1 cellular context compared by ENCODE assay signal in genomic region chr1:173269490-173270230, GRCh38.
TF ChIP-seq lines count a peak whose summit lies in the region.

No MANE protein-coding gene starts in this region.

TF ChIP-seq in K562, 482 proteins besides CTCF, POLR2A, EP300 and RAD21 (continued from another document and continues in another):
- TF ChIP-seq PCBP2 (IDR thresholded peaks at IDR 0.05; ENCODE audit: low read depth, low read length, poor library complexity, severe bottlenecking), result no peak
- TF ChIP-seq TAL1 (IDR thresholded peaks at IDR 0.05), result peak; percentile 30; the same call in 1 of the 2 replicates
- TF ChIP-seq PHF8 (IDR thresholded peaks at IDR 0.05; ENCODE audit: borderline replicate concordance, low read length), result no peak
- TF ChIP-seq ESRRA (IDR thresholded peaks at IDR 0.05; ENCODE audit: borderline replicate concordance, low read depth), result peak; percentile 24; the same call in 1 of the 2 replicates
- no peak for TF ChIP-seq ZNF780A (CRISPR knock-in tag; IDR thresholded peaks at IDR 0.05)
- no peak for TF ChIP-seq CCAR2 (IDR thresholded peaks at IDR 0.05; ENCODE audit: low read depth, low read length)
- TF ChIP-seq HDAC3 (IDR thresholded peaks at IDR 0.05; ENCODE audit: borderline replicate concordance, partially characterized antibody), result peak; percentile 35
- TF ChIP-seq OTX1 (CRISPR knock-in tag; IDR thresholded peaks at IDR 0.05), result no peak
- no peak for TF ChIP-seq MTA2 (IDR thresholded peaks at IDR 0.05; ENCODE audit: low read depth)
- TF ChIP-seq TEAD2 (tag; IDR thresholded peaks at IDR 0.05), result 0 out of 2 replicates have a peak, but pooled peaks have one; percentile 24
- no peak for TF ChIP-seq KAT7 (CRISPR knock-in tag; IDR thresholded peaks at IDR 0.05; ENCODE audit: borderline replicate concordance)
- TF ChIP-seq CBX3 (IDR thresholded peaks at IDR 0.05; ENCODE audit: borderline replicate concordance in 1 of 2, low read length in 2 of 2), result no peak
- no peak for TF ChIP-seq ZNF165 (CRISPR knock-in tag; IDR thresholded peaks at IDR 0.05; ENCODE audit: borderline replicate concordance)
- TF ChIP-seq SMARCE1 (IDR thresholded peaks at IDR 0.05), result peak; percentile 81; the same call in 1 of the 2 replicates
- TF ChIP-seq RNF2 (IDR thresholded peaks at IDR 0.05), result peak; percentile 42; the same call in 1 of the 2 replicates
- TF ChIP-seq ZNF79 (CRISPR knock-in tag; IDR thresholded peaks at IDR 0.05; ENCODE audit: low read depth), result peak; percentile 69; the same call in 1 of the 2 replicates
- TF ChIP-seq GTF2B (IDR thresholded peaks at IDR 0.05; ENCODE audit: extremely low read depth, insufficient read length), result no peak
- peak; percentile 82 for TF ChIP-seq ZKSCAN8 (CRISPR knock-in tag; IDR thresholded peaks at IDR 0.05)
- TF ChIP-seq NCOA1 (IDR thresholded peaks at IDR 0.05; ENCODE audit: low read depth), result no peak
- no peak for TF ChIP-seq GATA2 (CRISPR knock-in tag; IDR thresholded peaks at IDR 0.05)
- TF ChIP-seq ARID1B (IDR thresholded peaks at IDR 0.05), result peak; percentile 84
- TF ChIP-seq HDAC2 (IDR thresholded peaks at IDR 0.05), result peak; percentile 84
- peak; percentile 89 for TF ChIP-seq ZNF175 (CRISPR knock-in tag; IDR thresholded peaks at IDR 0.05; ENCODE audit: low read depth)
- no peak for TF ChIP-seq ZNF384 (IDR thresholded peaks at IDR 0.05; ENCODE audit: low read depth, low read length)
- peak; percentile 75; the same call in 1 of the 2 replicates for TF ChIP-seq HDAC8 (tag; IDR thresholded peaks at IDR 0.05)
- 0 out of 4 replicates have a peak, but pooled peaks of 1 of the 2 experiments have one; percentile 19 for TF ChIP-seq MNT (conservative IDR thresholded peaks at IDR 0.05)
- TF ChIP-seq TBP (optimal IDR thresholded peaks at IDR 0.05; ENCODE audit: low read depth, low read length), result no peak
- TF ChIP-seq RBM14 (IDR thresholded peaks at IDR 0.05; ENCODE audit: borderline replicate concordance, insufficient read depth, low read depth, low read length), result no peak
- TF ChIP-seq E2F4 (CRISPR knock-in tag; IDR thresholded peaks at IDR 0.05; ENCODE audit: low read depth), result no peak
- TF ChIP-seq EWSR1 (IDR thresholded peaks at IDR 0.05; ENCODE audit: borderline replicate concordance, low read depth, partially characterized antibody), result no peak
- peak; percentile 39 for TF ChIP-seq CXXC5 (CRISPR knock-in tag; IDR thresholded peaks at IDR 0.05)
- TF ChIP-seq DNMT1 (IDR thresholded peaks at IDR 0.05), result no peak
- TF ChIP-seq NELFE (IDR thresholded peaks at IDR 0.05; ENCODE audit: insufficient read depth, insufficient read length), result no peak
- TF ChIP-seq RHOXF2B (CRISPR knock-in tag; conservative IDR thresholded peaks at IDR 0.05), result 0 out of 2 replicates have a peak, but pooled peaks have one; percentile 15
- no peak for TF ChIP-seq ZFP30 (CRISPR knock-in tag; IDR thresholded peaks at IDR 0.05; ENCODE audit: borderline replicate concordance)
- TF ChIP-seq FUS (optimal IDR thresholded peaks at IDR 0.05; ENCODE audit: low read depth, low read length), result no peak
- TF ChIP-seq SRSF1 (IDR thresholded peaks at IDR 0.05; ENCODE audit: low read depth, low read length), result no peak
- TF ChIP-seq XRCC5 (IDR thresholded peaks at IDR 0.05; ENCODE audit: low read depth, low read length), result no peak
- no peak for TF ChIP-seq HNRNPL (IDR thresholded peaks at IDR 0.05; ENCODE audit: low read depth, low read length)
- peak; percentile 62; the same call in 1 of the 2 replicates for TF ChIP-seq HSF4 (CRISPR knock-in tag; IDR thresholded peaks at IDR 0.05; ENCODE audit: borderline replicate concordance)
- TF ChIP-seq CHAMP1 (IDR thresholded peaks at IDR 0.05), result 0 out of 2 replicates have a peak, but pooled peaks have one; percentile 51
- peak; percentile 100 for TF ChIP-seq MEIS2 (IDR thresholded peaks at IDR 0.05; ENCODE audit: partially characterized antibody)
- TF ChIP-seq ZNF311 (CRISPR knock-in tag; IDR thresholded peaks at IDR 0.05), result peak; percentile 82
- TF ChIP-seq ZBTB12 (CRISPR knock-in tag; IDR thresholded peaks at IDR 0.05), result no peak
- no peak for TF ChIP-seq KAT8 (IDR thresholded peaks at IDR 0.05; ENCODE audit: low read depth)
- peak; percentile 45 for TF ChIP-seq ETV1 (tag; conservative IDR thresholded peaks at IDR 0.05; ENCODE audit: low read depth)
- no peak for TF ChIP-seq MCM2 (IDR thresholded peaks at IDR 0.05; ENCODE audit: low read depth)
- TF ChIP-seq ZNF592 (IDR thresholded peaks at IDR 0.05), result peak; percentile 91
- TF ChIP-seq IRF9 (tag; IDR thresholded peaks at IDR 0.05), result peak; percentile 94
- TF ChIP-seq SMC3 (conservative IDR thresholded peaks at IDR 0.05; ENCODE audit: insufficient read depth, low read depth, low read length), result no peak
- no peak for TF ChIP-seq STAG1 (CRISPR knock-in tag; IDR thresholded peaks at IDR 0.05; ENCODE audit: borderline replicate concordance)
- TF ChIP-seq LARP7 (IDR thresholded peaks at IDR 0.05), result no peak
- peak; percentile 53 for TF ChIP-seq ZBTB17 (CRISPR knock-in tag; IDR thresholded peaks at IDR 0.05)
- no peak for TF ChIP-seq ZNF444 (CRISPR knock-in tag; IDR thresholded peaks at IDR 0.05)
- TF ChIP-seq RBM17 (IDR thresholded peaks at IDR 0.05; ENCODE audit: borderline replicate concordance, low read depth, low read length), result no peak
- TF ChIP-seq TEAD1 (CRISPR knock-in tag; IDR thresholded peaks at IDR 0.05), result peak; percentile 63 to 66
- no peak for TF ChIP-seq ZNF740 (CRISPR knock-in tag; IDR thresholded peaks at IDR 0.05)
- TF ChIP-seq ZNF740 (tag; IDR thresholded peaks at IDR 0.05), result no peak; a peak in 1 of 4 replicates
